ENCODE assay signal across 12 cellular contexts in genomic region chr4:99859618-99860017, GRCh38. TPM values are rescaled to one million over a fixed set of nuclear protein-coding genes. Genes with fewer than 3 reads are reported as not detected.
DNase-seq lines count a peak whose midpoint lies in the region; ATAC-seq and TF ChIP-seq lines count a peak whose summit lies in the region.
"Had no signal": no experiment of that assay in that cellular context is flagged by ENCODE, and none has a peak within 500 bp of the region (broad histone marks: within the 10 kb centered on the region; RNA-seq: fewer than 3 reads in every experiment).

No MANE protein-coding gene starts in this region.

- peaks cover 25% of the 10 kb centered on the region for H3K4me1 Mint-ChIP-seq in T-helper 17 cell

- CTCF ChIA-PET in GM10248 (lab: Yijun Ruan, JAX) = interaction anchor here (1.0 to 1.5 kb wide), 3 partner anchors 8 to 48 kb away, joined by 3 to 8 read pairs (median 3); no protein-coding TSS in a partner anchor

- no peak overlapping the region for H3K4me3 Mint-ChIP-seq in T-helper 17 cell
- H3K4me3 Mint-ChIP-seq: neural crest cell had no signal

- intact Hi-C loops in head of caudate nucleus (cut with DNase I) = no loop called here

- no peak for TF ChIP-seq CTCF in GM10248 (IDR thresholded peaks at IDR 0.05; ENCODE audit: control extremely low read depth, extremely low read depth, low read depth, missing control alignments)

- peaks cover 11% of the 10 kb centered on the region for H3K36me3 Mint-ChIP-seq in T-helper 17 cell (ENCODE audit: low read depth)

- no peaks in the 10 kb centered on the region for H3K27me3 Mint-ChIP-seq in T-helper 17 cell
- H3K27me3 Mint-ChIP-seq: CD4-positive, alpha-beta memory T cell had no signal

- no peak overlapping the region for H3K27ac Mint-ChIP-seq in T-helper 17 cell

- peak; percentile 56 for ATAC-seq in GM18858 (IDR thresholded peaks at IDR 0.05; ENCODE audit: unreplicated experiment)
- peak; percentile 37 for ATAC-seq in HG02588 (IDR thresholded peaks at IDR 0.05; ENCODE audit: unreplicated experiment)
- ATAC-seq in HG03045 (IDR thresholded peaks at IDR 0.05; ENCODE audit: unreplicated experiment) = no peak
- no peak for ATAC-seq in T-helper 17 cell

- DNase-seq in COLO668 (lab: John Stamatoyannopoulos, UW; ENCODE audit: unreplicated experiment) (peak; percentile 51), NCI-H510A treated with DMSO at 0.1 percent for 48 hours (lab: John Stamatoyannopoulos, UW) (peak; percentile 22), GM10248 (ENCODE audit: extremely low spot score) (no peak), head of caudate nucleus (no peak), T-helper 17 cell (no peak)
- DNase-seq: amniotic stem cell; CD4-positive, alpha-beta memory T cell; foreskin melanocyte had no signal

- no peaks in the 10 kb centered on the region for H3K9me3 ChIP-seq in T-helper 17 cell (ENCODE audit: control insufficient read depth, low read length, poor library complexity, severe bottlenecking)

- POLR2A ChIA-PET in GM10248 (lab: Yijun Ruan, JAX) = no interaction called here

RNA-seq across cellular contexts. Expression of gene LAMTOR3, which starts 34.6 kb away (rescaled TPM):
- 10 to 100 TPM; 17.9 to 22.4 TPM for total RNA-seq in T-helper 17 cell

RNA-seq across cellular contexts. Expression of gene DAPP1, which starts 43.0 kb away (rescaled TPM):
- 10 to 100 TPM; 24.5 to 50.4 TPM for total RNA-seq in T-helper 17 cell
- total RNA-seq: neural crest cell had no signal

Comparison
In these comparisons a context has a peak if more than half of its experiments do, and no peak if none do; other contexts are left out.
1. DNase-seq: peak in COLO668 (single experiment) and NCI-H510A treated with DMSO at 0.1 percent for 48 hours (single experiment); none in GM10248 (single experiment), head of caudate nucleus (0 of 42) and T-helper 17 cell (0 of 3).
2. ATAC-seq: peak in GM18858 (single experiment) and HG02588 (single experiment); none in HG03045 (single experiment) and T-helper 17 cell (single experiment).